In genomic region chr2:196234672-196235071, GRCh38 we compare ENCODE assay signal across 8 cellular contexts.
DNase-seq lines count a peak whose midpoint lies in the region; ATAC-seq and TF ChIP-seq lines count a peak whose summit lies in the region.

No MANE protein-coding gene starts in this region.

- peaks cover 47% of the 10 kb centered on the region for H3K4me1 ChIP-seq in Loucy (ENCODE audit: insufficient read depth, low read length, poor library complexity, severe bottlenecking)

- peak overlapping the region; percentile 53 for H3K4me2 ChIP-seq in Loucy (ENCODE audit: low read depth, low read length, poor library complexity, severe bottlenecking)

- H4K20me1 ChIP-seq in Loucy (ENCODE audit: insufficient read depth, low read length, poor library complexity, severe bottlenecking): no peaks in the 10 kb centered on the region

- TF ChIP-seq CTCF in Loucy (conservative IDR thresholded peaks at IDR 0.05; ENCODE audit: low read length) (no peak), omental fat pad (IDR thresholded peaks at IDR 0.05) (no peak)

- peak overlapping the region; percentile 30 for H3K4me3 ChIP-seq in Loucy (ENCODE audit: low read length, poor library complexity, severe bottlenecking)

- H3K36me3 ChIP-seq in Loucy (ENCODE audit: insufficient read depth, low read length): no peaks in the 10 kb centered on the region

- H3K27me3 ChIP-seq in Loucy (ENCODE audit: insufficient read depth, low read length, poor library complexity, severe bottlenecking): no peaks in the 10 kb centered on the region

- peaks cover 5% of the 10 kb centered on the region; the same call in 1 of the 2 replicates for H3F3A ChIP-seq in Loucy (ENCODE audit: low read depth)

- peak; percentile 38 for ATAC-seq in GM18867 (IDR thresholded peaks at IDR 0.05; ENCODE audit: unreplicated experiment)
- ATAC-seq in omental fat pad (ENCODE audit: low FRiP score): no peak

- H3K9me3 ChIP-seq in Loucy (ENCODE audit: insufficient read depth, low read depth, low read length): no peaks in the 10 kb centered on the region

- no peaks in the 10 kb centered on the region for H3K79me2 ChIP-seq in Loucy (ENCODE audit: insufficient read depth, low read length)

- H3K9ac ChIP-seq in Loucy (ENCODE audit: low read depth, low read length, poor library complexity, severe bottlenecking): peak overlapping the region; percentile 15

- no peak overlapping the region for H2AFZ ChIP-seq in Loucy (ENCODE audit: low read length)

- no peaks in the 10 kb centered on the region for H3K9me2 ChIP-seq in Loucy (replicated peaks; ENCODE audit: low read depth, low read length)

- DNase-seq in activated T-cell treated with anti-CD3 and anti-CD28 coated beads for 48 hours (ENCODE audit: low read depth) (peak; percentile 57), kidney tubule cell (ENCODE audit: low spot score) (peak; percentile 55), GDM1 (lab: John Stamatoyannopoulos, UW) (no peak), omental fat pad (ENCODE audit: low spot score) (no peak), hypothalamus (lab: John Stamatoyannopoulos, UW) (no peak), NCI-H82 treated with DMSO at 0.1 percent for 48 hours (lab: John Stamatoyannopoulos, UW; ENCODE audit: unreplicated experiment) (no peak)

Comparison
In these comparisons a context has a peak if more than half of its experiments do, and no peak if none do; other contexts are left out.
1. DNase-seq: peak in activated T-cell treated with anti-CD3 and anti-CD28 coated beads for 48 hours (single experiment) and kidney tubule cell (single experiment); none in GDM1 (single experiment), omental fat pad (single experiment), hypothalamus (0 of 51) and NCI-H82 treated with DMSO at 0.1 percent for 48 hours (single experiment).